Comparison of ENCODE assay signal across 8 cellular contexts in the genomic region with DNA sequence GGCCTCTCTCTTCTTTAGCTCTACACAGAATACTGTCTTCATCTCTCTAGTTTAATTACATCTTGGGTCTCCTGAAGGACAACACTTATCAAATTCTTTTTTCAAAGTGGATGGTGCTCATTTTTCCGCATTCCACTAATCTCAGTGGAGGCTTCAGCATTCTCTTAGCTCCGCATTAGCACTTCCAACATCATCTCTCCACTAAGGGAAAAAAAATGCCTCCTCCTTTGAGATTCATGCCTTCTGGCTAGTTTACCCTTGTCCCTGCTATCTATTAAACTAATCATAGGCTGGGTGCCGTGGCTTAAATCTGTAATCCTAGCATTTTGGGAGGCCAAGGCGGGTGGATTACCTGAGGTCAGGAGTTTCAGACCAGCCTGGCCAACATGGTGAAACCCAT.
"Had no signal": no experiment of that assay in that cellular context is flagged by ENCODE, and none has a peak within 500 bp of the region (broad histone marks: within the 10 kb centered on the region; RNA-seq: fewer than 3 reads in every experiment).

No MANE protein-coding gene starts in this region.

- H3K4me3 ChIP-seq: GM23248, HAP-1 had no signal

- H3K9me3 ChIP-seq: HAP-1 had no signal

- ATAC-seq: HCT116, HepG2 had no signal

- H2AFZ ChIP-seq: GM23248 had no signal

- H3K27ac ChIP-seq: GM23248, HL-60 had no signal

- H3K9ac ChIP-seq: GM23248 had no signal

- H3K4me1 ChIP-seq: HAP-1 had no signal

- DNase-seq: GM23248, GOT3, H7, HFFc6 had no signal
